Comparison of ENCODE assay signal across 19 cellular contexts in the genomic region with DNA sequence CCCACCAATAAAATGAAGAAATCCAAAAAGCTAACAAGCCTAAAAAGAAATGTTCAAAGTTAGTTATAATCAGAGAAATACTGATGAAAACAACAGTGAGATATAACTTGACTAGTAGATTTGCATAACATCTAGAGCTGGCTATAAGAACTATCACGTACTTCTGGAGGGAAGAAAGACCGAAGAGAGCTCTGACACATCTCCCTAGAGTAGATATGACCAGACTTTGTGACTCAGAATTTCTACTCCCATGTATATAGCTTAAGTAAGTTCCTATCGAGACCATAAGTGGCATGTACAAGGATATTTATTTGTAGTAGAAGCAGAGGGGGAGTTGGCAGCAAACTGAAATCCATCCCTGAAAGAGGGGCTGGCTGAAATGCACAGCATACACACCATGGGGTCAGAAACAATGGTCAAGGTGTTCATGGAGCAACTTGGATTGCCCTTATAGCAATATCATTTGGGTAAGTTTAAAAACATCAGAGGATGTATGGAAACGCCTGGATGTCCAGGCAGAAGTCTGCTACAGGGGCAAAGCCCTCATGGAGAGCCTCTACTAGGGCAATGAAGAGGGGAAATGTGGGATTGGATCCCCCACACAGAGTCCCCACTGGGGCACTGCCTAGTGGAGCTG. TPM values are rescaled to one million over a fixed set of nuclear protein-coding genes. Genes with fewer than 3 reads are reported as not detected.
"Had no signal": no experiment of that assay in that cellular context is flagged by ENCODE, and none has a peak within 500 bp of the region (broad histone marks: within the 10 kb centered on the region; RNA-seq: fewer than 3 reads in every experiment).

No MANE protein-coding gene starts in this region.

- DNase-seq: activated CD8-positive, alpha-beta memory T cell treated with anti-CD3 and anti-CD28 coated beads for 24 hours; activated naive CD4-positive, alpha-beta T cell treated with anti-CD3 and anti-CD28 coated beads, Interleukin-2, amount 10 ng/mL, durations not matched to agents 7 days and 5 days; anterior cingulate cortex; cerebellar nuclear complex; effector memory CD8-positive, alpha-beta T cell; kidney; left ventricle myocardium superior; mesendoderm; psoas muscle; right lobe of liver; spleen; thyroid gland had no signal

- ATAC-seq: effector memory CD8-positive, alpha-beta T cell; gastroesophageal sphincter; left ventricle myocardium superior; psoas muscle; right lobe of liver; WTC11 had no signal

- H3K27ac Mint-ChIP-seq: activated naive CD4-positive, alpha-beta T cell treated with anti-CD3 and anti-CD28 coated beads, Interleukin-2, amount 10 ng/mL, durations not matched to agents 7 days and 5 days; dendritic cell treated with granulocyte-macrophage colony-stimulating factor and Interleukin-4, amounts not matched to agents 40 ng/mL and 50 ng/mL, for 4 days; effector memory CD8-positive, alpha-beta T cell; WTC11 had no signal

- H3K9me3 Mint-ChIP-seq: dendritic cell treated with granulocyte-macrophage colony-stimulating factor and Interleukin-4, amounts not matched to agents 40 ng/mL and 50 ng/mL, for 4 days; effector memory CD8-positive, alpha-beta T cell had no signal

- H3K4me3 Mint-ChIP-seq: activated naive CD4-positive, alpha-beta T cell treated with anti-CD3 and anti-CD28 coated beads, Interleukin-2, amount 10 ng/mL, durations not matched to agents 7 days and 5 days; dendritic cell treated with granulocyte-macrophage colony-stimulating factor and Interleukin-4, amounts not matched to agents 40 ng/mL and 50 ng/mL, for 4 days; effector memory CD8-positive, alpha-beta T cell; T-helper 1 cell treated with Interleukin-12 subunit alpha and Interleukin-12 subunit beta and Interleukin-4 antibody, amounts not matched to agents 30 μg/mL and 1 μg/mL, for 36 hours; WTC11 had no signal

- H3K36me3 Mint-ChIP-seq: activated naive CD4-positive, alpha-beta T cell treated with anti-CD3 and anti-CD28 coated beads, Interleukin-2, amount 10 ng/mL, durations not matched to agents 7 days and 5 days had no signal

RNA-seq across cellular contexts. Expression of a gene that starts 25.6 kb away (rescaled TPM):
- total RNA-seq: gastroesophageal sphincter, hepatocyte, kidney, left ventricle myocardium superior, osteoblast, psoas muscle, right lobe of liver, spleen, thyroid gland, WTC11 had no signal
- polyA plus RNA-seq: hepatocyte, neural cell, psoas muscle, spleen had no signal
